13 cellular contexts compared by ENCODE assay signal in genomic region chr3:59388555-59389280, GRCh38.
DNase-seq lines count a peak whose midpoint lies in the region; ATAC-seq and TF ChIP-seq lines count a peak whose summit lies in the region.
"Had no signal": no experiment of that assay in that cellular context is flagged by ENCODE, and none has a peak within 500 bp of the region (broad histone marks: within the 10 kb centered on the region; RNA-seq: fewer than 3 reads in every experiment).

No MANE protein-coding gene starts in this region.

- H3K4me3 ChIP-seq in RWPE2 (ENCODE audit: severe bottlenecking), result no peak overlapping the region
- H3K4me3 ChIP-seq: BLaER1 treated with 17β-estradiol and CSF1 and Interleukin-3, amounts not matched to agents 10 nM and 100 nM; smooth muscle cell had no signal

- no peak overlapping the region for H3K27ac ChIP-seq in RWPE2 (ENCODE audit: poor library complexity, severe bottlenecking)

- no peaks in the 10 kb centered on the region for H3K9me3 Mint-ChIP-seq in natural killer cell treated with Interleukin-12 subunit alpha and Interleukin-12 subunit beta and Interleukin-15 and Interleukin-18, amount 100 ng/mL, for 72 hours
- H3K9me3 Mint-ChIP-seq in natural killer cell, result no peaks in the 10 kb centered on the region
- H3K9me3 Mint-ChIP-seq in stimulated activated naive CD8-positive, alpha-beta T cell treated with anti-CD3 and anti-CD28 coated beads, Interleukin-15, Interleukin-2, amounts not matched to agents 100 ng/mL and 50 ng/mL, for 24 hours, result no peaks in the 10 kb centered on the region
- H3K9me3 Mint-ChIP-seq: dendritic cell treated with granulocyte-macrophage colony-stimulating factor and Interleukin-4, amounts not matched to agents 40 ng/mL and 50 ng/mL, for 4 days had no signal

- H3K4me3 Mint-ChIP-seq in natural killer cell treated with Interleukin-12 subunit alpha and Interleukin-12 subunit beta and Interleukin-15 and Interleukin-18, amount 100 ng/mL, for 72 hours, result peak overlapping the region; percentile 54
- no peak overlapping the region for H3K4me3 Mint-ChIP-seq in natural killer cell
- peak overlapping the region; percentile 69 for H3K4me3 Mint-ChIP-seq in stimulated activated naive CD8-positive, alpha-beta T cell treated with anti-CD3 and anti-CD28 coated beads, Interleukin-15, Interleukin-2, amounts not matched to agents 100 ng/mL and 50 ng/mL, for 24 hours
- H3K4me3 Mint-ChIP-seq: dendritic cell treated with granulocyte-macrophage colony-stimulating factor and Interleukin-4, amounts not matched to agents 40 ng/mL and 50 ng/mL, for 4 days had no signal

- no peak for DNase-seq in natural killer cell treated with Interleukin-12 subunit alpha and Interleukin-12 subunit beta and Interleukin-15 and Interleukin-18, amount 100 ng/mL, for 72 hours (ENCODE audit: low spot score)
- no peak for DNase-seq in natural killer cell
- no peak for DNase-seq in RWPE2 (ENCODE audit: low spot score)
- DNase-seq in GM19240 (ENCODE audit: insufficient read length, low spot score), result no peak
- DNase-seq in HT-29 (ENCODE audit: low spot score), result no peak
- DNase-seq in ecto neural progenitor cell (ENCODE audit: low spot score), result no peak
- DNase-seq: islet precursor cell, NCI-H1930 had no signal

- ATAC-seq in natural killer cell treated with Interleukin-12 subunit alpha and Interleukin-12 subunit beta and Interleukin-15 and Interleukin-18, amount 100 ng/mL, for 72 hours, result peak in 1 of 2 donors; percentile 72
- ATAC-seq in natural killer cell (no peak), HG02884 (IDR thresholded peaks at IDR 0.05; ENCODE audit: unreplicated experiment) (peak; percentile 49), RWPE2 (ENCODE audit: low read depth) (peak; percentile 73)

- TF ChIP-seq CTCF in natural killer cell (IDR thresholded peaks at IDR 0.05) (no peak), RWPE2 (IDR thresholded peaks at IDR 0.05; ENCODE audit: poor library complexity, severe bottlenecking) (no peak)

- H3K4me1 ChIP-seq in RWPE2 (ENCODE audit: insufficient read depth, poor library complexity, severe bottlenecking), result peaks cover 8% of the 10 kb centered on the region

- H3K27ac Mint-ChIP-seq in natural killer cell treated with Interleukin-12 subunit alpha and Interleukin-12 subunit beta and Interleukin-15 and Interleukin-18, amount 100 ng/mL, for 72 hours, result peak overlapping the region; percentile 45 to 84
- no peak overlapping the region for H3K27ac Mint-ChIP-seq in natural killer cell
- peak overlapping the region; percentile 97 for H3K27ac Mint-ChIP-seq in stimulated activated naive CD8-positive, alpha-beta T cell treated with anti-CD3 and anti-CD28 coated beads, Interleukin-15, Interleukin-2, amounts not matched to agents 100 ng/mL and 50 ng/mL, for 24 hours
- H3K27ac Mint-ChIP-seq: dendritic cell treated with granulocyte-macrophage colony-stimulating factor and Interleukin-4, amounts not matched to agents 40 ng/mL and 50 ng/mL, for 4 days had no signal

- intact Hi-C loops in natural killer cell (cut with micrococcal nuclease), result no loop called here

- H3K27me3 ChIP-seq in RWPE2 (ENCODE audit: insufficient read depth, poor library complexity, severe bottlenecking), result no peaks in the 10 kb centered on the region
- H3K27me3 ChIP-seq: BLaER1 treated with 17β-estradiol and CSF1 and Interleukin-3, amounts not matched to agents 10 nM and 100 nM had no signal

- peaks cover 3 to 40% of the 10 kb centered on the region in 2 donors for H3K4me1 Mint-ChIP-seq in natural killer cell treated with Interleukin-12 subunit alpha and Interleukin-12 subunit beta and Interleukin-15 and Interleukin-18, amount 100 ng/mL, for 72 hours (ENCODE audit: low read depth in 2 of 2)
- peaks cover 3 to 4% of the 10 kb centered on the region in 2 donors for H3K4me1 Mint-ChIP-seq in natural killer cell
- H3K4me1 Mint-ChIP-seq in stimulated activated naive CD8-positive, alpha-beta T cell treated with anti-CD3 and anti-CD28 coated beads, Interleukin-15, Interleukin-2, amounts not matched to agents 100 ng/mL and 50 ng/mL, for 24 hours (ENCODE audit: low read depth), result peaks cover 71% of the 10 kb centered on the region

- no peaks in the 10 kb centered on the region for H3K9me3 ChIP-seq in RWPE2 (ENCODE audit: severe bottlenecking)

- H3K27me3 Mint-ChIP-seq in natural killer cell treated with Interleukin-12 subunit alpha and Interleukin-12 subunit beta and Interleukin-15 and Interleukin-18, amount 100 ng/mL, for 72 hours, result no peaks in the 10 kb centered on the region
- H3K27me3 Mint-ChIP-seq in natural killer cell (ENCODE audit: low read depth in 2 of 2), result peaks cover 3 to 6% of the 10 kb centered on the region in 2 donors
- no peaks in the 10 kb centered on the region for H3K27me3 Mint-ChIP-seq in stimulated activated naive CD8-positive, alpha-beta T cell treated with anti-CD3 and anti-CD28 coated beads, Interleukin-15, Interleukin-2, amounts not matched to agents 100 ng/mL and 50 ng/mL, for 24 hours
- H3K27me3 Mint-ChIP-seq: dendritic cell treated with granulocyte-macrophage colony-stimulating factor and Interleukin-4, amounts not matched to agents 40 ng/mL and 50 ng/mL, for 4 days had no signal

- no peaks in the 10 kb centered on the region for H3K36me3 Mint-ChIP-seq in natural killer cell treated with Interleukin-12 subunit alpha and Interleukin-12 subunit beta and Interleukin-15 and Interleukin-18, amount 100 ng/mL, for 72 hours
- no peaks in the 10 kb centered on the region for H3K36me3 Mint-ChIP-seq in natural killer cell
- H3K36me3 Mint-ChIP-seq in stimulated activated naive CD8-positive, alpha-beta T cell treated with anti-CD3 and anti-CD28 coated beads, Interleukin-15, Interleukin-2, amounts not matched to agents 100 ng/mL and 50 ng/mL, for 24 hours (ENCODE audit: low read depth), result peaks cover 5% of the 10 kb centered on the region

- H3K36me3 ChIP-seq in RWPE2 (ENCODE audit: low read depth), result no peaks in the 10 kb centered on the region
- H3K36me3 ChIP-seq: BLaER1 treated with 17β-estradiol and CSF1 and Interleukin-3, amounts not matched to agents 10 nM and 100 nM had no signal

Comparison
In these comparisons a context has a peak if more than half of its experiments do, and no peak if none do; other contexts are left out.
1. H3K27ac Mint-ChIP-seq: peak in natural killer cell treated with Interleukin-12 subunit alpha and Interleukin-12 subunit beta and Interleukin-15 and Interleukin-18, amount 100 ng/mL, for 72 hours (2 of 2) and stimulated activated naive CD8-positive, alpha-beta T cell treated with anti-CD3 and anti-CD28 coated beads, Interleukin-15, Interleukin-2, amounts not matched to agents 100 ng/mL and 50 ng/mL, for 24 hours (single experiment); none in natural killer cell (0 of 2).
2. ATAC-seq: peak in HG02884 (single experiment) and RWPE2 (single experiment); none in natural killer cell (0 of 3).